ENCODE assay signal across 9 cellular contexts in the genomic region with DNA sequence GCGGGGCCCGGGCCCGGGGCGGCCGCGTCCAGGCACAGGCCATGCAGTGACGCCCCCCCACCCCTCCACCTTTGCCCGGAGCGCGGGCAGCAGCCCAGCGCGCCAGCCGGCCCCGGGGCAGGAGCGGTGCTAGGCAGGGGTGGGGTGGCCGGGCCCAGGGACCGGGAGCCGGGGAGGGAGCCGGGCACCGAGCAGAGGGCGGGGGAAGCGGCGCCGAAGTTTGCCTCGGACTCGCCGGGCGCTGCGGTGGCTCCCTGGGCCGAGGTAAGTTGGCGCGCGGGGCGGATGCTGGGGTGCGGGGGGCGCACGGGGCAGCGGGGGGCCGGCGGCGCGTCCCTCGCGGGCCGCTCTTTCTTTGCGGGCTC. TPM values are rescaled to one million over a fixed set of nuclear protein-coding genes. Genes with fewer than 3 reads are reported as not detected.
DNase-seq lines count a peak whose midpoint lies in the region; ATAC-seq and TF ChIP-seq lines count a peak whose summit lies in the region.
"Had no signal": no experiment of that assay in that cellular context is flagged by ENCODE, and none has a peak within 500 bp of the region (broad histone marks: within the 10 kb centered on the region; RNA-seq: fewer than 3 reads in every experiment).

No MANE protein-coding gene starts in this region.

- H3K4me3 Mint-ChIP-seq in GM23338 = peak overlapping the region; percentile 41; the same call in 1 of the 3 replicates
- H3K4me3 Mint-ChIP-seq in T-helper 17 cell = no peak overlapping the region

- H2AFZ ChIP-seq in GM23338 = no peak overlapping the region

- TF ChIP-seq CTCF in GM12864 (IDR thresholded peaks at IDR 0.05; ENCODE audit: low read depth, low read length, missing control alignments) = no peak
- TF ChIP-seq CTCF in GM23338 (conservative IDR thresholded peaks at IDR 0.05; ENCODE audit: low read depth in 2 of 2) = no peak

- H3K27me3 Mint-ChIP-seq in GM23338 (ENCODE audit: insufficient read depth, low read depth, poor library complexity) (peaks cover 11% of the 10 kb centered on the region), T-helper 17 cell (peaks cover 62% of the 10 kb centered on the region)

- H3K4me3 ChIP-seq in GM12864 (ENCODE audit: low read depth, low read length) = peak overlapping the region; percentile 61
- peak overlapping the region; percentile 65 for H3K4me3 ChIP-seq in GM23338

- peaks cover 30% of the 10 kb centered on the region for H3K4me1 ChIP-seq in GM23338 (ENCODE audit: insufficient read depth)

- H3K36me3 Mint-ChIP-seq in GM23338 (ENCODE audit: low read depth) = peaks cover 7% of the 10 kb centered on the region; the same call in 2 of the 3 replicates
- no peaks in the 10 kb centered on the region for H3K36me3 Mint-ChIP-seq in T-helper 17 cell (ENCODE audit: low read depth)

- H4K20me1 ChIP-seq in GM23338 (replicated peaks; ENCODE audit: insufficient read depth) = peaks cover 11% of the 10 kb centered on the region

- H3K27ac Mint-ChIP-seq in GM23338 (no peak overlapping the region), T-helper 17 cell (no peak overlapping the region)

- ATAC-seq in GM23338 = peak; percentile 43
- peak; percentile 25 for ATAC-seq in T-helper 17 cell
- ATAC-seq in stimulated activated naive CD8-positive, alpha-beta T cell treated with anti-CD3 and anti-CD28 coated beads, Interleukin-15, Interleukin-2, amounts not matched to agents 100 U/mL and 50 U/mL, for 24 hours = peak; percentile 48

- peaks cover 11% of the 10 kb centered on the region; the same call in 1 of the 2 replicates for H3K27me3 ChIP-seq in GM23338 (ENCODE audit: insufficient read depth)

- H3K4me1 Mint-ChIP-seq in GM23338 = peaks cover 39% of the 10 kb centered on the region
- H3K4me1 Mint-ChIP-seq in T-helper 17 cell = peaks cover 8% of the 10 kb centered on the region

- H3K27ac ChIP-seq in GM23338 (ENCODE audit: low read depth) = peak overlapping the region; percentile 90; the same call in 1 of the 2 replicates
- H3K27ac ChIP-seq: neutrophil had no signal

- H3F3A ChIP-seq in GM23338 (replicated peaks; ENCODE audit: low read depth) = no peaks in the 10 kb centered on the region

- no peaks in the 10 kb centered on the region for H3K9me3 Mint-ChIP-seq in GM23338

- H3K9me3 ChIP-seq in T-helper 17 cell (ENCODE audit: control insufficient read depth, low read length, poor library complexity, severe bottlenecking) = peaks cover 3% of the 10 kb centered on the region
- H3K9me3 ChIP-seq: neutrophil had no signal

- H3K36me3 ChIP-seq in GM23338 (ENCODE audit: insufficient read depth) = no peaks in the 10 kb centered on the region
- H3K36me3 ChIP-seq: neutrophil had no signal

- no peak for DNase-seq in GM12864 (ENCODE audit: low read depth)
- peak; percentile 79 for DNase-seq in GM23338 (ENCODE audit: low spot score)
- DNase-seq in T-helper 17 cell = no peak
- peak; percentile 43 for DNase-seq in hepatic stellate cell (ENCODE audit: low spot score)
- DNase-seq in stimulated activated naive CD8-positive, alpha-beta T cell treated with anti-CD3 and anti-CD28 coated beads, Interleukin-15, Interleukin-2, amounts not matched to agents 100 U/mL and 50 U/mL, for 24 hours = peak; percentile 21
- no peak for DNase-seq in NCI-H187 treated with DMSO at 0.1 percent for 48 hours (lab: John Stamatoyannopoulos, UW)
- no peak for DNase-seq in GDM1 (lab: John Stamatoyannopoulos, UW)
- DNase-seq in activated T-cell treated with anti-CD3 and anti-CD28 coated beads, Interleukin-2, amount 50 U/mL, for 48 hours = no peak

- peaks cover 3% of the 10 kb centered on the region; the same call in 1 of the 2 replicates for H3K9me2 ChIP-seq in GM23338 (ENCODE audit: insufficient read depth)

- peaks cover 43% of the 10 kb centered on the region for H3K79me2 ChIP-seq in GM23338 (replicated peaks; ENCODE audit: insufficient read depth)

- H3K4me2 ChIP-seq in GM23338 = peak overlapping the region; percentile 66; the same call in 1 of the 2 replicates

TF ChIP-seq in GM23338, 12 proteins besides CTCF, POLR2A, EP300 and RAD21 (continues in another document):
- TF ChIP-seq POLR2AphosphoS5 (IDR thresholded peaks at IDR 0.05; ENCODE audit: low read depth) = no peak
- TF ChIP-seq, protein P1, sequence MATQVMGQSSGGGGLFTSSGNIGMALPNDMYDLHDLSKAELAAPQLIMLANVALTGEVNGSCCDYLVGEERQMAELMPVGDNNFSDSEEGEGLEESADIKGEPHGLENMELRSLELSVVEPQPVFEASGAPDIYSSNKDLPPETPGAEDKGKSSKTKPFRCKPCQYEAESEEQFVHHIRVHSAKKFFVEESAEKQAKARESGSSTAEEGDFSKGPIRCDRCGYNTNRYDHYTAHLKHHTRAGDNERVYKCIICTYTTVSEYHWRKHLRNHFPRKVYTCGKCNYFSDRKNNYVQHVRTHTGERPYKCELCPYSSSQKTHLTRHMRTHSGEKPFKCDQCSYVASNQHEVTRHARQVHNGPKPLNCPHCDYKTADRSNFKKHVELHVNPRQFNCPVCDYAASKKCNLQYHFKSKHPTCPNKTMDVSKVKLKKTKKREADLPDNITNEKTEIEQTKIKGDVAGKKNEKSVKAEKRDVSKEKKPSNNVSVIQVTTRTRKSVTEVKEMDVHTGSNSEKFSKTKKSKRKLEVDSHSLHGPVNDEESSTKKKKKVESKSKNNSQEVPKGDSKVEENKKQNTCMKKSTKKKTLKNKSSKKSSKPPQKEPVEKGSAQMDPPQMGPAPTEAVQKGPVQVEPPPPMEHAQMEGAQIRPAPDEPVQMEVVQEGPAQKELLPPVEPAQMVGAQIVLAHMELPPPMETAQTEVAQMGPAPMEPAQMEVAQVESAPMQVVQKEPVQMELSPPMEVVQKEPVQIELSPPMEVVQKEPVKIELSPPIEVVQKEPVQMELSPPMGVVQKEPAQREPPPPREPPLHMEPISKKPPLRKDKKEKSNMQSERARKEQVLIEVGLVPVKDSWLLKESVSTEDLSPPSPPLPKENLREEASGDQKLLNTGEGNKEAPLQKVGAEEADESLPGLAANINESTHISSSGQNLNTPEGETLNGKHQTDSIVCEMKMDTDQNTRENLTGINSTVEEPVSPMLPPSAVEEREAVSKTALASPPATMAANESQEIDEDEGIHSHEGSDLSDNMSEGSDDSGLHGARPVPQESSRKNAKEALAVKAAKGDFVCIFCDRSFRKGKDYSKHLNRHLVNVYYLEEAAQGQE (IDR thresholded peaks at IDR 0.05; ENCODE audit: unreplicated experiment) = no peak
- TF ChIP-seq CREB1 (CRISPR knock-in tag; IDR thresholded peaks at IDR 0.05; ENCODE audit: low read depth) = no peak
- no peak for TF ChIP-seq ZNF331 (CRISPR knock-in tag; IDR thresholded peaks at IDR 0.05; ENCODE audit: low read depth)
- TF ChIP-seq ZNF114 (CRISPR knock-in tag; IDR thresholded peaks at IDR 0.05) = no peak
- no peak for TF ChIP-seq EZH2 (IDR thresholded peaks at IDR 0.05; ENCODE audit: low read depth, unreplicated experiment)
- TF ChIP-seq NANOG (IDR thresholded peaks at IDR 0.05; ENCODE audit: borderline replicate concordance) = no peak
- no peak for TF ChIP-seq STAT1 (IDR thresholded peaks at IDR 0.05; ENCODE audit: unreplicated experiment)
- TF ChIP-seq JUNB (IDR thresholded peaks at IDR 0.05; ENCODE audit: unreplicated experiment) = no peak
- no peak for TF ChIP-seq EZH2phosphoT487 (IDR thresholded peaks at IDR 0.05; ENCODE audit: unreplicated experiment)

RNA-seq across cellular contexts. Expression of a gene that starts 0.3 kb away (rescaled TPM):
- 102 and 103 TPM in 2 replicates for total RNA-seq in GM23338 (2014; rRNA removed; shearing (Covaris generic))
- polyA plus RNA-seq in GM23338 (2016; fragmentation: Nextera tagmentation; extraction: Ambion mirVana) = 24.5 and 28.4 TPM in 2 replicates
- under 1 TPM; 0.05 to 0.55 TPM for total RNA-seq in T-helper 17 cell

Comparison
In these comparisons a context has a peak if more than half of its experiments do, and no peak if none do; other contexts are left out.
1. DNase-seq: peak in GM23338 (single experiment), hepatic stellate cell (single experiment) and stimulated activated naive CD8-positive, alpha-beta T cell treated with anti-CD3 and anti-CD28 coated beads, Interleukin-15, Interleukin-2, amounts not matched to agents 100 U/mL and 50 U/mL, for 24 hours (single experiment); none in GM12864 (single experiment), T-helper 17 cell (0 of 3), NCI-H187 treated with DMSO at 0.1 percent for 48 hours (single experiment), GDM1 (single experiment) and activated T-cell treated with anti-CD3 and anti-CD28 coated beads, Interleukin-2, amount 50 U/mL, for 48 hours (0 of 2).
2. RNA of a gene that starts 0.3 kb away (total RNA-seq): 102 to 103 TPM in GM23338; 0.05 to 0.55 TPM in T-helper 17 cell; every median in the first group is over 10 times any median in the second.
3. Peak in every context shown above with its lines, with median percentiles within 50 percentile points of each other: ATAC-seq.